In genomic region chr6:141107562-141108160, GRCh38 we compare ENCODE assay signal across 13 cellular contexts.
DNase-seq lines count a peak whose midpoint lies in the region; ATAC-seq and TF ChIP-seq lines count a peak whose summit lies in the region.
"Had no signal": no experiment of that assay in that cellular context is flagged by ENCODE, and none has a peak within 500 bp of the region (broad histone marks: within the 10 kb centered on the region; RNA-seq: fewer than 3 reads in every experiment).

No MANE protein-coding gene starts in this region.

- H3K27me3 ChIP-seq in naive thymus-derived CD4-positive, alpha-beta T cell (ENCODE audit: control insufficient read depth in 2 of 2, insufficient read depth in 2 of 2, low read length in 2 of 2) = no peaks in the 10 kb centered on the region
- no peaks in the 10 kb centered on the region for H3K27me3 ChIP-seq in gastrocnemius medialis
- H3K27me3 ChIP-seq: dorsolateral prefrontal cortex had no signal

- H3K36me3 ChIP-seq in naive thymus-derived CD4-positive, alpha-beta T cell (ENCODE audit: control insufficient read depth in 2 of 3, insufficient read depth in 3 of 3, low read length in 3 of 3) = no peaks in the 10 kb centered on the region
- H3K36me3 ChIP-seq in gastrocnemius medialis = no peaks in the 10 kb centered on the region

- POLR2A ChIA-PET in naive thymus-derived CD4-positive, alpha-beta T cell (lab: Charles Lee) = no interaction called here

- no peak overlapping the region for H3K27ac ChIP-seq in naive thymus-derived CD4-positive, alpha-beta T cell (ENCODE audit: low read depth, low read length)
- no peak overlapping the region for H3K27ac ChIP-seq in gastrocnemius medialis
- H3K27ac ChIP-seq: dorsolateral prefrontal cortex had no signal

- no peaks in the 10 kb centered on the region for H3K4me1 Mint-ChIP-seq in Calu3 (ENCODE audit: low read depth, unreplicated experiment)
- H3K4me1 Mint-ChIP-seq in naive thymus-derived CD4-positive, alpha-beta T cell = no peaks in the 10 kb centered on the region

- ATAC-seq in GM21515 (IDR thresholded peaks at IDR 0.05; ENCODE audit: unreplicated experiment) = no peak
- no peak for ATAC-seq in naive thymus-derived CD4-positive, alpha-beta T cell
- ATAC-seq in gastrocnemius medialis = no peak

- no TSS peak for BruUV-seq in Calu3 (replicated peaks; lab: Mats Ljungman, UMichigan)

- no peaks in the 10 kb centered on the region for H3K27me3 Mint-ChIP-seq in Calu3 (ENCODE audit: unreplicated experiment)
- peaks cover 0 to 8% (median 0%) of the 10 kb centered on the region in 5 donors for H3K27me3 Mint-ChIP-seq in naive thymus-derived CD4-positive, alpha-beta T cell

- no peak overlapping the region for H3K4me3 ChIP-seq in naive thymus-derived CD4-positive, alpha-beta T cell (ENCODE audit: low read length)
- no peak overlapping the region for H3K4me3 ChIP-seq in gastrocnemius medialis
- H3K4me3 ChIP-seq: dorsolateral prefrontal cortex had no signal

- no peak overlapping the region for H3K27ac Mint-ChIP-seq in Calu3 (ENCODE audit: unreplicated experiment)
- H3K27ac Mint-ChIP-seq in naive thymus-derived CD4-positive, alpha-beta T cell = no peak overlapping the region
- H3K27ac Mint-ChIP-seq: nephron progenitor cell had no signal

- in situ Hi-C loops in gastrocnemius medialis (cut with MboI; ENCODE audit: low sequenced_read_pairs in 4 of 4) = no loop called here

- no peaks in the 10 kb centered on the region for H3K36me3 Mint-ChIP-seq in Calu3 (ENCODE audit: insufficient read depth, unreplicated experiment)
- H3K36me3 Mint-ChIP-seq in naive thymus-derived CD4-positive, alpha-beta T cell = no peaks in the 10 kb centered on the region

- no peak for TF ChIP-seq CTCF in Calu3 (IDR thresholded peaks at IDR 0.05; ENCODE audit: unreplicated experiment)
- no peak for TF ChIP-seq CTCF in gastrocnemius medialis (IDR thresholded peaks at IDR 0.05 in 4 of 5, conservative IDR thresholded peaks at IDR 0.05 in 1 of 5)

- TF ChIP-seq POLR2A in gastrocnemius medialis (IDR thresholded peaks at IDR 0.05) = no peak

- no peaks in the 10 kb centered on the region for H3K9me3 ChIP-seq in naive thymus-derived CD4-positive, alpha-beta T cell (ENCODE audit: control insufficient read depth in 2 of 3, low read length in 3 of 3)
- H3K9me3 ChIP-seq in gastrocnemius medialis = no peaks in the 10 kb centered on the region

- no peak overlapping the region for H3K4me3 Mint-ChIP-seq in Calu3 (ENCODE audit: low read depth, unreplicated experiment)
- no peak overlapping the region for H3K4me3 Mint-ChIP-seq in naive thymus-derived CD4-positive, alpha-beta T cell
- H3K4me3 Mint-ChIP-seq: nephron progenitor cell had no signal

- CTCF ChIA-PET in Calu3 (lab: Charles Lee) = no interaction called here
- CTCF ChIA-PET in naive thymus-derived CD4-positive, alpha-beta T cell (lab: Charles Lee) = no interaction called here

- no peaks in the 10 kb centered on the region for H3K4me1 ChIP-seq in naive thymus-derived CD4-positive, alpha-beta T cell (ENCODE audit: control insufficient read depth in 2 of 2, insufficient read depth in 2 of 2, low read length in 2 of 2)
- no peaks in the 10 kb centered on the region for H3K4me1 ChIP-seq in gastrocnemius medialis

- DNase-seq in Calu3 (peak; percentile 6), HPDE6-E6E7 (ENCODE audit: extremely low spot score) (peak; percentile 49), UCSD-AML1 (lab: John Stamatoyannopoulos, UW; ENCODE audit: unreplicated experiment) (peak; percentile 4), hepatic stellate cell (ENCODE audit: low spot score) (peak; percentile 1), NCI-H2227 (lab: John Stamatoyannopoulos, UW; ENCODE audit: unreplicated experiment) (no peak), gastrocnemius medialis (no peak)
- no peak for DNase-seq in naive thymus-derived CD4-positive, alpha-beta T cell
- DNase-seq: activated CD4-positive, alpha-beta T cell treated with anti-CD3 and anti-CD28 coated beads for 1 hour; C1 segment of cervical spinal cord; dorsolateral prefrontal cortex; NCI-H2171; nephron progenitor cell had no signal

- intact Hi-C loops in Calu3 (cut with micrococcal nuclease; ENCODE audit: unreplicated experiment) = no loop called here
- intact Hi-C loops in naive thymus-derived CD4-positive, alpha-beta T cell (cut with micrococcal nuclease) = no loop called here
- intact Hi-C loops in gastrocnemius medialis (cut with DNase I; ENCODE audit: low total_unique reads) = no loop called here

- no peaks in the 10 kb centered on the region for H3K9me3 Mint-ChIP-seq in Calu3 (ENCODE audit: low read depth, unreplicated experiment)
- peaks cover 0 to 3% (median 0%) of the 10 kb centered on the region in 11 donors for H3K9me3 Mint-ChIP-seq in naive thymus-derived CD4-positive, alpha-beta T cell

Comparison
In these comparisons a context has a peak if more than half of its experiments do, and no peak if none do; other contexts are left out.
1. DNase-seq: peak in Calu3 (single experiment), HPDE6-E6E7 (single experiment), UCSD-AML1 (single experiment) and hepatic stellate cell (single experiment); none in NCI-H2227 (single experiment), naive thymus-derived CD4-positive, alpha-beta T cell (0 of 9) and gastrocnemius medialis (0 of 2).